1 cellular context compared by ENCODE assay signal in the genomic region with DNA sequence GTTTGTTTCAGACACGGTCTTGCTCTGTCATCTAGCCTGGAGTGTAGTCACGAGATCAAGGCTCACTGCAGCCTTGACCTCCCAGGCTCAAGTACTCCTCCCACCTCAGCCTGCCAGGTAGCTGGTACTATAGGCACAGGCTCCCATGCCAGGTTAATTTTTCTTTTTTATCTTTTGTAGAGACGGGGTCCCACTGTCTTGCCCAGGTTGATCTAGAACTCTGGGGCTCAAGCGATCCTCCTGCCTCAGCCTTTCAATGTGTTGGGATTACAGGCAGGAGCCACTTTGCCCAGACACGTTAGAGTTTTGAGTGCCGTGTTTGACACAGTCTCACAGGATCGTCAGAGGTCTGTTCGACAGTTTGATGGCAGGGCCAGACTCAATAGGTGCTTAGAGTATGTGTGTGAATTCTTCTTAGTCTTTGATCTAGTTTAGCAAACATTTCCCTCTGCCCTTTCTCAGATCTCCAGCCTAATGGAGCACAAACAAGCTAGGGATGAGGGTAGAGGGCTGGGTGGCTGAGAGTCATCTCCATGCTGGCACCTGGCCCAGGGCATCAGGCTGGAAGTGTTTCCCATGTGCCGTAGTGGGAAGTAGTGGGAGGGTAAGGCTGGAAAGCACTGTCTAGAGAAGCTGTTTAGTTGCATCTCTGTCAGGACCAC.
TF ChIP-seq lines count a peak whose summit lies in the region.

No MANE protein-coding gene starts in this region.

TF ChIP-seq in IMR-90, 13 proteins besides CTCF, POLR2A, EP300 and RAD21 (continued from another document):
- no peak for TF ChIP-seq USF2 (IDR thresholded peaks at IDR 0.05; ENCODE audit: low read depth, low read length)
- TF ChIP-seq FOS (IDR thresholded peaks at IDR 0.05; ENCODE audit: low read depth, low read length) = no peak
- TF ChIP-seq RCOR1 (IDR thresholded peaks at IDR 0.05; ENCODE audit: insufficient replicate concordance, low read length) = no peak
- TF ChIP-seq MAZ (IDR thresholded peaks at IDR 0.05; ENCODE audit: borderline replicate concordance, low read depth, low read length) = no peak
- TF ChIP-seq CEBPB (IDR thresholded peaks at IDR 0.05; ENCODE audit: low read depth, low read length) = no peak
- TF ChIP-seq RFX5 (IDR thresholded peaks at IDR 0.05; ENCODE audit: low read depth, low read length) = no peak
- TF ChIP-seq ELK1 (IDR thresholded peaks at IDR 0.05; ENCODE audit: borderline replicate concordance, low read depth, low read length) = no peak
- TF ChIP-seq BHLHE40 (IDR thresholded peaks at IDR 0.05; ENCODE audit: low read depth, low read length) = no peak
- no peak for TF ChIP-seq CHD1 (IDR thresholded peaks at IDR 0.05; ENCODE audit: low read depth, low read length)
- TF ChIP-seq MAFK (IDR thresholded peaks at IDR 0.05; ENCODE audit: low read depth, low read length) = no peak
- TF ChIP-seq NFE2L2 (IDR thresholded peaks at IDR 0.05; ENCODE audit: low read depth, low read length) = no peak
